1 cellular context compared by ENCODE assay signal in genomic region chr2:197241153-197241552, GRCh38.
TF ChIP-seq lines count a peak whose summit lies in the region.

No MANE protein-coding gene starts in this region.

TF ChIP-seq in HepG2, 621 proteins besides CTCF, POLR2A, EP300 and RAD21 (continued from another document):
- TF ChIP-seq ONECUT2 (CRISPR knock-in tag; IDR thresholded peaks at IDR 0.05) (no peak), NCOA1 (CRISPR knock-in tag; IDR thresholded peaks at IDR 0.05) (no peak), MXD4 (CRISPR knock-in tag; IDR thresholded peaks at IDR 0.05) (no peak), ZNF350 (CRISPR knock-in tag; IDR thresholded peaks at IDR 0.05; ENCODE audit: borderline replicate concordance, low read depth) (no peak), ZNF329 (CRISPR knock-in tag; IDR thresholded peaks at IDR 0.05; ENCODE audit: low read depth) (no peak), ZNF232 (CRISPR knock-in tag; IDR thresholded peaks at IDR 0.05; ENCODE audit: borderline replicate concordance) (no peak), E2F5 (CRISPR knock-in tag; conservative IDR thresholded peaks at IDR 0.05) (no peak), ELF1 (CRISPR knock-in tag; IDR thresholded peaks at IDR 0.05) (no peak), ZNF841 (CRISPR knock-in tag; IDR thresholded peaks at IDR 0.05; ENCODE audit: borderline replicate concordance) (no peak), CENPT (CRISPR knock-in tag; IDR thresholded peaks at IDR 0.05; ENCODE audit: low read depth) (no peak)
